ENCODE assay signal across 18 cellular contexts in genomic region chr18:76167440-76167839, GRCh38.
"Had no signal": no experiment of that assay in that cellular context is flagged by ENCODE, and none has a peak within 500 bp of the region (broad histone marks: within the 10 kb centered on the region; RNA-seq: fewer than 3 reads in every experiment).

No MANE protein-coding gene starts in this region.

- H3K4me2 ChIP-seq: neural progenitor cell had no signal

- H3K9me3 ChIP-seq: ovary, right lobe of liver, testis had no signal

- H3K4me3 Mint-ChIP-seq: activated naive CD8-positive, alpha-beta T cell; dendritic cell treated with granulocyte-macrophage colony-stimulating factor and Interleukin-4, amounts not matched to agents 40 ng/mL and 50 ng/mL, for 4 days; neural progenitor cell; stimulated activated effector memory CD8-positive, alpha-beta T cell treated with anti-CD3 and anti-CD28 coated beads, Interleukin-12 subunit alpha, Interleukin-12 subunit beta, amount 100 ng/mL, for 72 hours had no signal

- DNase-seq: activated CD4-positive, alpha-beta T cell treated with anti-CD3 and anti-CD28 coated beads for 1 hour; activated CD4-positive, alpha-beta T cell treated with anti-CD3 and anti-CD28 coated beads, Interleukin-2, amount 50 U/mL, for 48 hours; activated T-cell treated with anti-CD3 and anti-CD28 coated beads for 4 hours; effector CD8-positive, alpha-beta T cell; left colon; ovary; right lobe of liver; stimulated activated CD4-positive, alpha-beta T cell treated with anti-CD3 and anti-CD28 coated beads, Interleukin-4, amount 100 ng/mL, for 24 hours; T-helper 2 cell; testis had no signal

- H3K36me3 ChIP-seq: cardiac muscle cell, neural progenitor cell, ovary, right lobe of liver had no signal

- H3K36me3 Mint-ChIP-seq: activated naive CD8-positive, alpha-beta T cell; neural progenitor cell had no signal

- H3K27me3 ChIP-seq: cardiac muscle cell, hepatocyte, neural progenitor cell, ovary, right lobe of liver, testis had no signal

- ATAC-seq: left colon; right lobe of liver; stimulated activated effector memory CD8-positive, alpha-beta T cell treated with anti-CD3 and anti-CD28 coated beads, Interleukin-12 subunit alpha, Interleukin-12 subunit beta, amount 100 ng/mL, for 72 hours had no signal

- H3K9me3 Mint-ChIP-seq: dendritic cell treated with granulocyte-macrophage colony-stimulating factor and Interleukin-4, amounts not matched to agents 40 ng/mL and 50 ng/mL, for 4 days; neural progenitor cell; stimulated activated effector memory CD8-positive, alpha-beta T cell treated with anti-CD3 and anti-CD28 coated beads, Interleukin-12 subunit alpha, Interleukin-12 subunit beta, amount 100 ng/mL, for 72 hours had no signal

- H3K27ac ChIP-seq: cardiac muscle cell, neural progenitor cell, ovary, right lobe of liver, testis, VCaP had no signal

- H3K4me3 ChIP-seq: cardiac muscle cell, hepatocyte, lung, neural progenitor cell, ovary, right lobe of liver, testis had no signal

- H3K27me3 Mint-ChIP-seq: activated naive CD8-positive, alpha-beta T cell; dendritic cell treated with granulocyte-macrophage colony-stimulating factor and Interleukin-4, amounts not matched to agents 40 ng/mL and 50 ng/mL, for 4 days had no signal

- H3K4me1 ChIP-seq: neural progenitor cell, right lobe of liver had no signal

- H3K27ac Mint-ChIP-seq: activated naive CD8-positive, alpha-beta T cell; dendritic cell treated with granulocyte-macrophage colony-stimulating factor and Interleukin-4, amounts not matched to agents 40 ng/mL and 50 ng/mL, for 4 days; neural progenitor cell; stimulated activated effector memory CD8-positive, alpha-beta T cell treated with anti-CD3 and anti-CD28 coated beads, Interleukin-12 subunit alpha, Interleukin-12 subunit beta, amount 100 ng/mL, for 72 hours had no signal

- H3K4me1 Mint-ChIP-seq: neural progenitor cell; stimulated activated effector memory CD8-positive, alpha-beta T cell treated with anti-CD3 and anti-CD28 coated beads, Interleukin-12 subunit alpha, Interleukin-12 subunit beta, amount 100 ng/mL, for 72 hours had no signal

- H3K9ac ChIP-seq: neural progenitor cell had no signal
